9 cellular contexts compared by ENCODE assay signal in genomic region chr3:32817195-32817560, GRCh38. TPM values are rescaled to one million over a fixed set of nuclear protein-coding genes. Genes with fewer than 3 reads are reported as not detected.
DNase-seq lines count a peak whose midpoint lies in the region; ATAC-seq, FAIRE-seq and TF ChIP-seq lines count a peak whose summit lies in the region.
"Had no signal": no experiment of that assay in that cellular context is flagged by ENCODE, and none has a peak within 500 bp of the region (broad histone marks: within the 10 kb centered on the region; RNA-seq: fewer than 3 reads in every experiment).

No MANE protein-coding gene starts in this region.

- TF ChIP-seq RAD21 in IMR-90 (IDR thresholded peaks at IDR 0.05; ENCODE audit: low read length): no peak

- H3K18ac ChIP-seq in IMR-90 (ENCODE audit: low read depth, low read length): no peak overlapping the region

- FAIRE-seq in pancreas (lab: Jason Lieb, UNC): no peak
- FAIRE-seq: TTC549 had no signal

- TF ChIP-seq POLR2A in IMR-90 (IDR thresholded peaks at IDR 0.05; ENCODE audit: low read depth, low read length): no peak

- no peak overlapping the region for H2AK5ac ChIP-seq in IMR-90 (ENCODE audit: low read depth, low read length)

- no peak overlapping the region for H3K56ac ChIP-seq in IMR-90 (ENCODE audit: extremely low read depth, insufficient read depth, low read length)

- POLR2A ChIA-PET in IMR-90 (lab: Charles Lee; ENCODE audit: unreplicated experiment): no interaction called here

- H3K4ac ChIP-seq in IMR-90 (ENCODE audit: low read depth, low read length): no peak overlapping the region

- in situ Hi-C loops in IMR-90 (cut with MboI; ENCODE audit: low sequenced_read_pairs): no loop called here

- no peak for TF ChIP-seq CTCF in DND-41 (IDR thresholded peaks at IDR 0.05; ENCODE audit: borderline replicate concordance, extremely low read depth, low read length, poor library complexity, severe bottlenecking)
- TF ChIP-seq CTCF in IMR-90 (conservative IDR thresholded peaks at IDR 0.05; ENCODE audit: low read depth, low read length): no peak
- no peak for TF ChIP-seq CTCF in epithelial cell of proximal tubule (conservative IDR thresholded peaks at IDR 0.05; ENCODE audit: low read depth, low read length)
- TF ChIP-seq CTCF in pancreas (IDR thresholded peaks at IDR 0.05): no peak

- H2BK20ac ChIP-seq in IMR-90 (ENCODE audit: low read depth, low read length): no peak overlapping the region

- no peak overlapping the region for H4K5ac ChIP-seq in IMR-90 (ENCODE audit: low read depth, low read length)

- H2BK5ac ChIP-seq in IMR-90 (ENCODE audit: low read depth, low read length, poor library complexity, severe bottlenecking): no peak overlapping the region

- dilution Hi-C loops in IMR-90 (cut with HindIII; ENCODE audit: low sequenced_read_pairs, unreplicated experiment): no loop called here

- H2AK9ac ChIP-seq in IMR-90 (replicated peaks; ENCODE audit: low read depth, low read length, poor library complexity): no peak overlapping the region

- H3K4me2 ChIP-seq in DND-41 (ENCODE audit: insufficient read depth, low read length): peak overlapping the region; percentile 66
- H3K4me2 ChIP-seq in IMR-90 (ENCODE audit: low read depth, low read length): no peak overlapping the region; the same call in 1 of the 2 replicates

- no peaks in the 10 kb centered on the region for H3K79me1 ChIP-seq in IMR-90 (ENCODE audit: low read depth in 1 of 2, low read length in 2 of 2)

- peaks cover 35% of the 10 kb centered on the region for H3K4me1 ChIP-seq in DND-41 (ENCODE audit: insufficient read depth, low read length)
- peaks cover 3% of the 10 kb centered on the region; the same call in 1 of the 2 replicates for H3K4me1 ChIP-seq in IMR-90 (ENCODE audit: control insufficient read depth, insufficient read depth, low read length)
- H3K4me1 ChIP-seq in pancreas: peaks cover 0 to 3% (median 0%) of the 10 kb centered on the region in 3 donors

- H3K36me3 ChIP-seq in DND-41 (ENCODE audit: insufficient read depth, low read length): no peaks in the 10 kb centered on the region
- H3K36me3 ChIP-seq in IMR-90 (ENCODE audit: control insufficient read depth, insufficient read depth, low read length): no peaks in the 10 kb centered on the region
- H3K36me3 ChIP-seq in pancreas: no peaks in the 10 kb centered on the region

- H3K14ac ChIP-seq in IMR-90 (replicated peaks; ENCODE audit: low read depth, low read length): no peak overlapping the region

- H2BK120ac ChIP-seq in IMR-90 (ENCODE audit: low read depth, low read length): no peak overlapping the region

- H4K8ac ChIP-seq in IMR-90 (ENCODE audit: low read depth in 2 of 2, low read length in 2 of 2): no peak overlapping the region

- no TSS peak for BruUV-seq in IMR-90 (replicated peaks; lab: Mats Ljungman, UMichigan)

- intact Hi-C loops in IMR-90 (cut with micrococcal nuclease): loop anchor here (10.0 kb wide), 2 partner anchors 118 to 1738 kb away; no protein-coding TSS in a partner anchor
- intact Hi-C loops in pancreas (cut with DNase I): no loop called here

- H3K27me3 ChIP-seq in DND-41 (ENCODE audit: insufficient read depth, low read length, poor library complexity) (peaks cover 6% of the 10 kb centered on the region), IMR-90 (ENCODE audit: control insufficient read depth, insufficient read depth, low read length) (peaks cover 76% of the 10 kb centered on the region), pancreas (peaks cover 0 to 35% (median 11%) of the 10 kb centered on the region in 4 donors)

- H3K4me3 ChIP-seq in DND-41 (ENCODE audit: low read depth in 1 of 2, low read length in 2 of 2): peak overlapping the region in 1 of 2 experiments; percentile 57; a peak in 3 of 4 replicates
- peak overlapping the region; percentile 38; the same call in 1 of the 2 replicates for H3K4me3 ChIP-seq in IMR-90 (ENCODE audit: insufficient read depth, low read depth, low read length)
- peak overlapping the region; percentile 72 for H3K4me3 ChIP-seq in epithelial cell of proximal tubule (ENCODE audit: low read depth, low read length)
- peak overlapping the region; percentile 5 to 45 (median 21) for H3K4me3 ChIP-seq in pancreas

- H3K23ac ChIP-seq in IMR-90 (ENCODE audit: low read depth, low read length): no peak overlapping the region

- no peak overlapping the region for H4K91ac ChIP-seq in IMR-90 (ENCODE audit: insufficient read depth, low read depth, low read length)

- H3K9me3 ChIP-seq in DND-41 (ENCODE audit: insufficient read depth, low read length, severe bottlenecking) (no peaks in the 10 kb centered on the region), IMR-90 (ENCODE audit: control insufficient read depth, insufficient read depth, low read length) (peaks cover 21% of the 10 kb centered on the region), pancreas (no peaks in the 10 kb centered on the region)

- CTCF ChIA-PET in IMR-90 (lab: Yijun Ruan, JAX): no interaction called here

- H3K79me2 ChIP-seq in DND-41 (ENCODE audit: insufficient read depth, low read length): 0 out of 2 replicates have a peak, but pooled peaks cover 2% of the 10 kb centered on the region

- H4K20me1 ChIP-seq in DND-41 (ENCODE audit: insufficient read depth, low read length) (no peaks in the 10 kb centered on the region), IMR-90 (ENCODE audit: insufficient read depth, low read length) (no peaks in the 10 kb centered on the region)

- ATAC-seq in DND-41 (ENCODE audit: insufficient read depth, low read depth) (peak; percentile 26; the same call in 2 of the 3 replicates), IMR-90 (ENCODE audit: low read depth) (peak; percentile 35; the same call in 1 of the 2 replicates), pancreas (peak in 1 of 4 donors; percentile 27)

- no peak overlapping the region for H2BK15ac ChIP-seq in IMR-90 (ENCODE audit: low read depth, low read length)

- WGBS in IMR-90 (ENCODE audit: extremely low coverage in 2 of 2, insufficient read length in 1 of 2), 2 experiments: 3% methylated on average over 10 of the region's 57 CpGs; no CpG with 5 or more reads in 1 of the 2 experiments
- 2% methylated on average over 50 to 57 of the region's 57 CpGs for WGBS in pancreas, 2 donors

- H3K27ac ChIP-seq in DND-41 (ENCODE audit: low read length) (no peak overlapping the region), IMR-90 (ENCODE audit: insufficient read depth, low read length) (no peak overlapping the region), pancreas (no peak overlapping the region)

- peak overlapping the region; percentile 69 for H3K9ac ChIP-seq in DND-41 (ENCODE audit: low read depth, low read length)
- H3K9ac ChIP-seq in IMR-90 (ENCODE audit: low read depth, low read length): no peak overlapping the region

- H2AFZ ChIP-seq in DND-41 (ENCODE audit: low read depth, low read length) (peak overlapping the region; percentile 61), IMR-90 (replicated peaks; ENCODE audit: low read length, poor library complexity) (peak overlapping the region; percentile 78)

- no peak for DNase-seq in DND-41
- no peak for DNase-seq in IMR-90
- DNase-seq in epithelial cell of proximal tubule (ENCODE audit: low read depth): no peak
- no peak for DNase-seq in pancreas
- no peak for DNase-seq in inferior parietal cortex (ENCODE audit: extremely low spot score)
- DNase-seq in AML-193 (lab: John Stamatoyannopoulos, UW): no peak
- no peak for DNase-seq in globus pallidus (ENCODE audit: low spot score)
- DNase-seq in NCI-H510A (lab: John Stamatoyannopoulos, UW): no peak

- H3K9me1 ChIP-seq in IMR-90 (ENCODE audit: insufficient read depth, low read length): no peaks in the 10 kb centered on the region

TF ChIP-seq in IMR-90, 13 proteins besides CTCF, POLR2A, EP300 and RAD21:
- no peak for TF ChIP-seq MAZ (IDR thresholded peaks at IDR 0.05; ENCODE audit: borderline replicate concordance, low read depth, low read length)
- TF ChIP-seq BHLHE40 (IDR thresholded peaks at IDR 0.05; ENCODE audit: low read depth, low read length): no peak
- TF ChIP-seq FOS (IDR thresholded peaks at IDR 0.05; ENCODE audit: low read depth, low read length): no peak
- TF ChIP-seq MAFK (IDR thresholded peaks at IDR 0.05; ENCODE audit: low read depth, low read length): no peak
- TF ChIP-seq CEBPB (IDR thresholded peaks at IDR 0.05; ENCODE audit: low read depth, low read length): no peak
- TF ChIP-seq SMC3 (IDR thresholded peaks at IDR 0.05; ENCODE audit: low read depth, low read length): no peak
- no peak for TF ChIP-seq MXI1 (IDR thresholded peaks at IDR 0.05; ENCODE audit: borderline replicate concordance, low read depth, low read length)
- no peak for TF ChIP-seq USF2 (IDR thresholded peaks at IDR 0.05; ENCODE audit: low read depth, low read length)
- no peak for TF ChIP-seq CHD1 (IDR thresholded peaks at IDR 0.05; ENCODE audit: low read depth, low read length)
- no peak for TF ChIP-seq ELK1 (IDR thresholded peaks at IDR 0.05; ENCODE audit: borderline replicate concordance, low read depth, low read length)
- no peak for TF ChIP-seq RCOR1 (IDR thresholded peaks at IDR 0.05; ENCODE audit: insufficient replicate concordance, low read length)
- TF ChIP-seq RFX5 (IDR thresholded peaks at IDR 0.05; ENCODE audit: low read depth, low read length): no peak
- no peak for TF ChIP-seq NFE2L2 (IDR thresholded peaks at IDR 0.05; ENCODE audit: low read depth, low read length)

RNA-seq across cellular contexts. Expression of gene TRIM71, which starts 0.6 kb away (rescaled TPM):
- total RNA-seq in IMR-90 (2012; rRNA removed) (not detected in 2 replicates), epithelial cell of proximal tubule (2.5 and 3.6 TPM in 2 replicates), pancreas (under 1 TPM in 2 of 6 donors, not detected in 4; 0.03 to 0.28 TPM)
- polyA plus RNA-seq in IMR-90 (2012; rRNA removed) (not detected in 2 replicates), pancreas (under 1 TPM in 1 of 2 donors, not detected in 1; 0.02 TPM)
- not detected in 2 replicates for polyA plus RNA-seq in IMR-90 (2012; cell fraction: cytosol; rRNA removed)
- not detected in 2 replicates for polyA plus RNA-seq in IMR-90 (2012; cell fraction: nucleus; rRNA removed; ENCODE audit: low replicate concordance)
